Comparison of ENCODE assay signal across 17 cellular contexts in genomic region chr11:109933126-109933525, GRCh38.
"Had no signal": no experiment of that assay in that cellular context is flagged by ENCODE, and none has a peak within 500 bp of the region (broad histone marks: within the 10 kb centered on the region; RNA-seq: fewer than 3 reads in every experiment).

No MANE protein-coding gene starts in this region.

- DNase-seq: activated CD4-positive, alpha-beta T cell treated with anti-CD3 and anti-CD28 coated beads, Interleukin-2, amount 10 ng/mL, durations not matched to agents 7 days and 5 days; activated CD4-positive, CD25-positive, alpha-beta regulatory T cell; activated naive CD4-positive, alpha-beta T cell treated with anti-CD3 and anti-CD28 coated beads, Interleukin-2, amount 10 ng/mL, durations not matched to agents 7 days and 5 days; activated T-cell treated with anti-CD3 and anti-CD28 coated beads for 4 hours; dorsolateral prefrontal cortex; gastrocnemius medialis; left ventricle myocardium inferior; mesendoderm; retina; stimulated activated CD4-positive, alpha-beta T cell treated with anti-CD3 and anti-CD28 coated beads, Interleukin-4, amount 100 ng/mL, for 4 hours; T-helper 17 cell; uterus had no signal

- H3K9me3 Mint-ChIP-seq: activated CD4-positive, alpha-beta T cell treated with anti-CD3 and anti-CD28 coated beads, Interleukin-2, amount 10 ng/mL, durations not matched to agents 7 days and 5 days; activated naive CD4-positive, alpha-beta T cell treated with anti-CD3 and anti-CD28 coated beads, Interleukin-2, amount 10 ng/mL, durations not matched to agents 7 days and 5 days; activated T-helper 2 cell treated with anti-CD3 and anti-CD28 coated beads, Interferon-gamma antibody, Interleukin-2, Interleukin-4, amounts not matched to agents 10 μg/mL and 5 μg/mL and 100 μg/mL, durations not matched to agents 14 hours and 24 hours and 36 hours; neural crest cell had no signal

- H3K4me3 ChIP-seq: breast epithelium, dorsolateral prefrontal cortex, esophagus muscularis mucosa, gastrocnemius medialis, left ventricle myocardium inferior, uterus had no signal

- H3K36me3 Mint-ChIP-seq: activated naive CD4-positive, alpha-beta T cell treated with anti-CD3 and anti-CD28 coated beads, Interleukin-2, amount 10 ng/mL, durations not matched to agents 7 days and 5 days had no signal

- H3K4me1 Mint-ChIP-seq: activated CD4-positive, alpha-beta T cell treated with anti-CD3 and anti-CD28 coated beads, Interleukin-2, amount 10 ng/mL, durations not matched to agents 7 days and 5 days; activated naive CD4-positive, alpha-beta T cell treated with anti-CD3 and anti-CD28 coated beads, Interleukin-2, amount 10 ng/mL, durations not matched to agents 7 days and 5 days; T-helper 17 cell had no signal

- H3K27ac Mint-ChIP-seq: activated CD4-positive, alpha-beta T cell treated with anti-CD3 and anti-CD28 coated beads, Interleukin-2, amount 10 ng/mL, durations not matched to agents 7 days and 5 days; activated naive CD4-positive, alpha-beta T cell treated with anti-CD3 and anti-CD28 coated beads, Interleukin-2, amount 10 ng/mL, durations not matched to agents 7 days and 5 days; activated T-helper 2 cell treated with anti-CD3 and anti-CD28 coated beads, Interferon-gamma antibody, Interleukin-2, Interleukin-4, amounts not matched to agents 10 μg/mL and 5 μg/mL and 100 μg/mL, durations not matched to agents 14 hours and 24 hours and 36 hours; T-helper 17 cell had no signal

- FAIRE-seq: keratinocyte had no signal

- ATAC-seq: gastrocnemius medialis, T-helper 17 cell had no signal

- H3K4me3 Mint-ChIP-seq: activated CD4-positive, alpha-beta T cell treated with anti-CD3 and anti-CD28 coated beads, Interleukin-2, amount 10 ng/mL, durations not matched to agents 7 days and 5 days; activated naive CD4-positive, alpha-beta T cell treated with anti-CD3 and anti-CD28 coated beads, Interleukin-2, amount 10 ng/mL, durations not matched to agents 7 days and 5 days; neural crest cell; T-helper 17 cell had no signal
